Comparison of ENCODE assay signal across 10 cellular contexts in genomic region chr12:124410354-124411175, GRCh38.
DNase-seq lines count a peak whose midpoint lies in the region; ATAC-seq and TF ChIP-seq lines count a peak whose summit lies in the region.
"Had no signal": no experiment of that assay in that cellular context is flagged by ENCODE, and none has a peak within 500 bp of the region (broad histone marks: within the 10 kb centered on the region; RNA-seq: fewer than 3 reads in every experiment).

No MANE protein-coding gene starts in this region.

- H3K4me3 Mint-ChIP-seq in stimulated activated naive CD8-positive, alpha-beta T cell treated with anti-CD3 and anti-CD28 coated beads, Interleukin-15, amount 100 ng/mL, for 72 hours: no peak overlapping the region
- H3K4me3 Mint-ChIP-seq in Caco-2 (ENCODE audit: unreplicated experiment): no peak overlapping the region

- TF ChIP-seq CTCF in HEK293 (tag by site-specific recombination; IDR thresholded peaks at IDR 0.05) (no peak), Caco-2 (IDR thresholded peaks at IDR 0.05; ENCODE audit: insufficient read depth in 1 of 2, low read depth in 1 of 2, low read length in 1 of 2, severe bottlenecking in 1 of 2, unreplicated experiment in 1 of 2) (no peak)

- no peaks in the 10 kb centered on the region for H3K27me3 ChIP-seq in Caco-2 (replicated peaks; ENCODE audit: control insufficient read depth, insufficient read depth, low read length)

- CTCF ChIA-PET in HEK293 (lab: Yijun Ruan, JAX): no interaction called here
- CTCF ChIA-PET in Caco-2 (lab: Charles Lee): no interaction called here

- H3K9me3 ChIP-seq in HEK293 (ENCODE audit: control insufficient read depth, insufficient read depth, low read depth, low read length) (no peaks in the 10 kb centered on the region), Caco-2 (no peaks in the 10 kb centered on the region)

- no peaks in the 10 kb centered on the region for H3K4me1 ChIP-seq in HEK293 (ENCODE audit: control insufficient read depth, insufficient read depth, low read length)
- H3K4me1 ChIP-seq in Caco-2: no peaks in the 10 kb centered on the region

- POLR2A ChIA-PET in HEK293 (lab: Yijun Ruan, JAX): interaction anchor here (0.8 kb wide), 1 partner anchor 22 kb away, joined by 3 read pairs; no protein-coding TSS in a partner anchor
- POLR2A ChIA-PET in Caco-2 (lab: Charles Lee): interaction anchor here (0.5 kb wide), 1 partner anchor 222 kb away, joined by 6 read pairs; no protein-coding TSS in a partner anchor

- H3K36me3 ChIP-seq in HEK293 (ENCODE audit: control insufficient read depth in 2 of 2, insufficient read depth in 1 of 2, low read length in 2 of 2) (peaks cover 0 to 34% of the 10 kb centered on the region in 2 experiments), Caco-2 (ENCODE audit: control insufficient read depth, insufficient read depth, low read length) (no peaks in the 10 kb centered on the region; the same call in 1 of the 2 replicates)

- peaks cover 16% of the 10 kb centered on the region for H3K4me1 Mint-ChIP-seq in stimulated activated naive CD8-positive, alpha-beta T cell treated with anti-CD3 and anti-CD28 coated beads, Interleukin-15, amount 100 ng/mL, for 72 hours
- no peaks in the 10 kb centered on the region for H3K4me1 Mint-ChIP-seq in Caco-2 (ENCODE audit: low read depth, unreplicated experiment)

- H3K27me3 Mint-ChIP-seq in stimulated activated naive CD8-positive, alpha-beta T cell treated with anti-CD3 and anti-CD28 coated beads, Interleukin-15, amount 100 ng/mL, for 72 hours: no peaks in the 10 kb centered on the region
- H3K27me3 Mint-ChIP-seq in Caco-2 (ENCODE audit: insufficient read depth, unreplicated experiment): no peaks in the 10 kb centered on the region

- BruUV-seq in Caco-2 (replicated peaks; lab: Mats Ljungman, UMichigan): no TSS peak

- no peak overlapping the region for H3K27ac ChIP-seq in HEK293 (ENCODE audit: extremely low read depth, low read depth, low read length)

- no peaks in the 10 kb centered on the region for H3K9me3 Mint-ChIP-seq in stimulated activated naive CD8-positive, alpha-beta T cell treated with anti-CD3 and anti-CD28 coated beads, Interleukin-15, amount 100 ng/mL, for 72 hours
- H3K9me3 Mint-ChIP-seq in Caco-2 (ENCODE audit: unreplicated experiment): no peaks in the 10 kb centered on the region

- intact Hi-C loops in left ventricle myocardium superior (cut with micrococcal nuclease) (no loop called here), Caco-2 (cut with micrococcal nuclease; ENCODE audit: unreplicated experiment) (no loop called here)

- peaks cover 49% of the 10 kb centered on the region for H3K36me3 Mint-ChIP-seq in Caco-2 (ENCODE audit: insufficient read depth, unreplicated experiment)

- peak; percentile 72 for DNase-seq in left ventricle myocardium superior
- DNase-seq in stimulated activated naive CD8-positive, alpha-beta T cell treated with anti-CD3 and anti-CD28 coated beads, Interleukin-15, amount 100 ng/mL, for 72 hours: no peak
- no peak for DNase-seq in effector CD8-positive, alpha-beta T cell (lab: John Stamatoyannopoulos, UW)
- DNase-seq in pons (ENCODE audit: low spot score): no peak
- DNase-seq in Caco-2: no peak
- DNase-seq in SW480 (ENCODE audit: low spot score): no peak
- DNase-seq: activated CD4-positive, CD25-positive, alpha-beta regulatory T cell; NCI-H748 treated with DMSO at 0.1 percent for 48 hours had no signal

- H3K27ac Mint-ChIP-seq in stimulated activated naive CD8-positive, alpha-beta T cell treated with anti-CD3 and anti-CD28 coated beads, Interleukin-15, amount 100 ng/mL, for 72 hours: peak overlapping the region; percentile 82 to 97
- H3K27ac Mint-ChIP-seq in Caco-2 (ENCODE audit: unreplicated experiment): no peak overlapping the region

- peak; percentile 64 for ATAC-seq in SK-N-SH treated with all-trans-retinoic acid at 6 μM for 48 hours
- peak; percentile 62 for ATAC-seq in left ventricle myocardium superior
- ATAC-seq in stimulated activated naive CD8-positive, alpha-beta T cell treated with anti-CD3 and anti-CD28 coated beads, Interleukin-15, amount 100 ng/mL, for 72 hours: no peak

- no peak overlapping the region for H3K4me3 ChIP-seq in HEK293 (ENCODE audit: low read depth, low read length)
- H3K4me3 ChIP-seq in Caco-2 (ENCODE audit: low read depth, low read length): no peak overlapping the region

TF ChIP-seq in HEK293, 187 proteins besides CTCF, POLR2A, EP300 and RAD21:
- TF ChIP-seq ZNF341 (tag by site-specific recombination; IDR thresholded peaks at IDR 0.05; ENCODE audit: low read depth) (peak; percentile 46), ZNF701 (tag by site-specific recombination; IDR thresholded peaks at IDR 0.05) (no peak), HOXA7 (CRISPR knock-in tag; IDR thresholded peaks at IDR 0.05; ENCODE audit: borderline replicate concordance) (no peak), ZFHX2 (tag by site-specific recombination; conservative IDR thresholded peaks at IDR 0.05) (peak; percentile 50), EGR2 (tag by site-specific recombination; IDR thresholded peaks at IDR 0.05; ENCODE audit: low read depth) (peak; percentile 88), ZFP69B (tag by site-specific recombination; IDR thresholded peaks at IDR 0.05) (peak; percentile 52; the same call in 1 of the 2 replicates), ZNF121 (tag by site-specific recombination; IDR thresholded peaks at IDR 0.05) (no peak)
- TF ChIP-seq, protein P1, sequence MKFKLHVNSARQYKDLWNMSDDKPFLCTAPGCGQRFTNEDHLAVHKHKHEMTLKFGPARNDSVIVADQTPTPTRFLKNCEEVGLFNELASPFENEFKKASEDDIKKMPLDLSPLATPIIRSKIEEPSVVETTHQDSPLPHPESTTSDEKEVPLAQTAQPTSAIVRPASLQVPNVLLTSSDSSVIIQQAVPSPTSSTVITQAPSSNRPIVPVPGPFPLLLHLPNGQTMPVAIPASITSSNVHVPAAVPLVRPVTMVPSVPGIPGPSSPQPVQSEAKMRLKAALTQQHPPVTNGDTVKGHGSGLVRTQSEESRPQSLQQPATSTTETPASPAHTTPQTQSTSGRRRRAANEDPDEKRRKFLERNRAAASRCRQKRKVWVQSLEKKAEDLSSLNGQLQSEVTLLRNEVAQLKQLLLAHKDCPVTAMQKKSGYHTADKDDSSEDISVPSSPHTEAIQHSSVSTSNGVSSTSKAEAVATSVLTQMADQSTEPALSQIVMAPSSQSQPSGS (tag by site-specific recombination; IDR thresholded peaks at IDR 0.05; ENCODE audit: low read depth): no peak
TF ChIP-seq in HEK293: peak in this region for 4.

TF ChIP-seq in SK-N-SH treated with all-trans-retinoic acid at 6 μM for 48 hours, 23 proteins besides CTCF, POLR2A, EP300 and RAD21:
- no peak for TF ChIP-seq ZNF8 (CRISPR knock-in tag; IDR thresholded peaks at IDR 0.05)
- no peak for TF ChIP-seq ISL1 (CRISPR knock-in tag; IDR thresholded peaks at IDR 0.05)
- TF ChIP-seq ZC3H10 (CRISPR knock-in tag; IDR thresholded peaks at IDR 0.05): no peak
- no peak for TF ChIP-seq ZNF70 (CRISPR knock-in tag; IDR thresholded peaks at IDR 0.05)
- 0 out of 2 replicates have a peak, but pooled peaks have one; percentile 33 for TF ChIP-seq ZFP3 (CRISPR knock-in tag; IDR thresholded peaks at IDR 0.05)
- no peak for TF ChIP-seq GLIS3 (CRISPR knock-in tag; IDR thresholded peaks at IDR 0.05)
- no peak for TF ChIP-seq CREB5 (CRISPR knock-in tag; IDR thresholded peaks at IDR 0.05; ENCODE audit: low read depth)
- TF ChIP-seq OSR1 (CRISPR knock-in tag; IDR thresholded peaks at IDR 0.05): no peak

Comparison
In these comparisons a context has a peak if more than half of its experiments do, and no peak if none do; other contexts are left out.
1. Of the 2 proteins assayed by ChIP-seq in both HEK293 and SK-N-SH treated with all-trans-retinoic acid at 6 μM for 48 hours: peak only in HEK293: none; only in SK-N-SH treated with all-trans-retinoic acid at 6 μM for 48 hours: ZFP3; in both: none; in neither: 1.